ENCODE assay signal across 19 cellular contexts in genomic region chr17:50174444-50174843, GRCh38. TPM values are rescaled to one million over a fixed set of nuclear protein-coding genes. Genes with fewer than 3 reads are reported as not detected.
DNase-seq lines count a peak whose midpoint lies in the region; ATAC-seq, FAIRE-seq and TF ChIP-seq lines count a peak whose summit lies in the region.
"Had no signal": no experiment of that assay in that cellular context is flagged by ENCODE, and none has a peak within 500 bp of the region (broad histone marks: within the 10 kb centered on the region; RNA-seq: fewer than 3 reads in every experiment).

No MANE protein-coding gene starts in this region.

- H3K27ac Mint-ChIP-seq in nephron, result peak overlapping the region; percentile 15 to 100 (median 99)
- H3K27ac Mint-ChIP-seq: activated CD8-positive, alpha-beta memory T cell treated with anti-CD3 and anti-CD28 coated beads, Interleukin-2, amount 10 ng/mL, durations not matched to agents 7 days and 5 days; CD14-positive monocyte; dendritic cell treated with granulocyte-macrophage colony-stimulating factor and Interleukin-4, amounts not matched to agents 40 ng/mL and 50 ng/mL, for 4 days; T-cell had no signal

- 75 to 82% (median 78%) methylated on average over 6 of the region's 6 CpGs for WGBS in adrenal gland, 4 donors

- no peaks in the 10 kb centered on the region for H3K79me2 ChIP-seq in endothelial cell of umbilical vein (ENCODE audit: control insufficient read depth, insufficient read depth, low read length)

- no peaks in the 10 kb centered on the region for H3K36me3 Mint-ChIP-seq in nephron (ENCODE audit: low read depth)
- H3K36me3 Mint-ChIP-seq: activated CD8-positive, alpha-beta memory T cell treated with anti-CD3 and anti-CD28 coated beads, Interleukin-2, amount 10 ng/mL, durations not matched to agents 7 days and 5 days; CD14-positive monocyte; T-cell had no signal

- H3K9me3 ChIP-seq in AG04450 (ENCODE audit: control insufficient read depth, insufficient read depth, low read length) (no peaks in the 10 kb centered on the region; the same call in 1 of the 2 replicates), endothelial cell of umbilical vein (replicated peaks; ENCODE audit: control insufficient read depth, insufficient read depth, low read length) (no peaks in the 10 kb centered on the region), adrenal gland (replicated peaks in 1 of 3) (no peaks in the 10 kb centered on the region)
- H3K9me3 ChIP-seq: breast epithelium had no signal

- H2AFZ ChIP-seq in endothelial cell of umbilical vein (ENCODE audit: low read depth, low read length), result no peak overlapping the region

- no peak for TF ChIP-seq POLR2A in endothelial cell of umbilical vein (IDR thresholded peaks at IDR 0.05; ENCODE audit: low read depth, low read length)
- TF ChIP-seq POLR2A in adrenal gland (IDR thresholded peaks at IDR 0.05), result no peak

- dilution Hi-C loops in endothelial cell of umbilical vein (cut with MboI; ENCODE audit: extremely low pct_ligation_motif_present, low sequenced_read_pairs), result no loop called here

- POLR2A ChIA-PET in AG04450 (lab: Yijun Ruan, JAX), result interaction anchor here (0.9 to 6.8 kb wide), 6 partner anchors 12 to 99 kb away, joined by 3 to 97 read pairs (median 6); partner anchors contain the start of gene COL1A1
- POLR2A ChIA-PET in endothelial cell of umbilical vein (lab: Charles Lee), result no interaction called here

- H3K4me3 ChIP-seq in AG04450 (ENCODE audit: low read depth, low read length), result no peak overlapping the region
- H3K4me3 ChIP-seq in endothelial cell of umbilical vein (replicated peaks in 1 of 3; ENCODE audit: insufficient read depth in 1 of 3, low read depth in 1 of 3, low read length in 3 of 3), result no peak overlapping the region
- no peak overlapping the region for H3K4me3 ChIP-seq in adrenal gland
- H3K4me3 ChIP-seq: breast epithelium had no signal

- H3K4me1 ChIP-seq in endothelial cell of umbilical vein (ENCODE audit: control insufficient read depth, extremely low read depth, insufficient read depth, low read length) (peaks cover 16% of the 10 kb centered on the region), adrenal gland (replicated peaks in 1 of 2) (peaks cover 12 to 15% of the 10 kb centered on the region in 2 donors)

- H3K27me3 Mint-ChIP-seq in nephron (ENCODE audit: low read depth), result no peaks in the 10 kb centered on the region
- H3K27me3 Mint-ChIP-seq: T-cell had no signal

- peaks cover 57% of the 10 kb centered on the region for H3K4me1 Mint-ChIP-seq in nephron

- no peak for ATAC-seq in GM19467 (IDR thresholded peaks at IDR 0.05; ENCODE audit: unreplicated experiment)
- ATAC-seq: activated CD8-positive, alpha-beta memory T cell treated with anti-CD3 and anti-CD28 coated beads, Interleukin-2, amount 10 ng/mL, durations not matched to agents 7 days and 5 days; T-cell had no signal

- H3K4me3 Mint-ChIP-seq in nephron, result no peak overlapping the region
- H3K4me3 Mint-ChIP-seq: activated CD8-positive, alpha-beta memory T cell treated with anti-CD3 and anti-CD28 coated beads, Interleukin-2, amount 10 ng/mL, durations not matched to agents 7 days and 5 days; CD14-positive monocyte; dendritic cell treated with granulocyte-macrophage colony-stimulating factor and Interleukin-4, amounts not matched to agents 40 ng/mL and 50 ng/mL, for 4 days; T-cell had no signal

- H3K27ac ChIP-seq in AG04450 (ENCODE audit: low read depth, low read length) (peak overlapping the region; percentile 98), endothelial cell of umbilical vein (ENCODE audit: insufficient read depth, low read depth, low read length) (no peak overlapping the region), adrenal gland (no peak overlapping the region)

- H3K9me1 ChIP-seq in endothelial cell of umbilical vein (replicated peaks; ENCODE audit: control insufficient read depth, extremely low read depth, insufficient read depth, low read length), result no peaks in the 10 kb centered on the region

- no peak overlapping the region for H3K9ac ChIP-seq in endothelial cell of umbilical vein (replicated peaks; ENCODE audit: extremely low read depth, insufficient read depth, low read length)

- CTCF ChIA-PET in AG04450 (lab: Charles Lee) (interaction anchor here (1.1 to 4.4 kb wide), 4 partner anchors 13 to 123 kb away, joined by 4 to 22 read pairs (median 6); no protein-coding TSS in a partner anchor), endothelial cell of umbilical vein (lab: Charles Lee) (interaction anchor here (0.9 to 8.8 kb wide), 6 partner anchors 8 to 124 kb away, joined by 3 to 234 read pairs (median 4); partner anchors contain the start of gene COL1A1)

- FAIRE-seq in endothelial cell of umbilical vein (lab: Jason Lieb, UNC), result peak; percentile 86
- FAIRE-seq: H54 had no signal

- DNase-seq in AG04450 (ENCODE audit: low read depth, low spot score), result no peak
- no peak for DNase-seq in endothelial cell of umbilical vein (ENCODE audit: low read depth, low spot score)
- no peak for DNase-seq in NCI-H524 (lab: John Stamatoyannopoulos, UW)
- DNase-seq in adrenal gland, result no peak
- DNase-seq: activated CD4-positive, alpha-beta T cell treated with anti-CD3 and anti-CD28 coated beads for 4 hours; activated CD8-positive, alpha-beta memory T cell treated with anti-CD3 and anti-CD28 coated beads, Interleukin-2, amount 10 ng/mL, durations not matched to agents 7 days and 5 days; foreskin melanocyte; NCI-H1092 treated with DMSO at 0.1 percent for 48 hours; NCI-H2081; SHP77; T-cell had no signal

- H3K36me3 ChIP-seq in endothelial cell of umbilical vein (ENCODE audit: control insufficient read depth in 2 of 2, extremely low read depth in 1 of 2, insufficient read depth in 2 of 2, low read length in 2 of 2) (no peaks in the 10 kb centered on the region), adrenal gland (replicated peaks in 1 of 2) (no peaks in the 10 kb centered on the region)
- H3K36me3 ChIP-seq: breast epithelium had no signal

- no peaks in the 10 kb centered on the region for H3K27me3 ChIP-seq in AG04450 (ENCODE audit: control insufficient read depth, insufficient read depth, low read length)
- H3K27me3 ChIP-seq in endothelial cell of umbilical vein (ENCODE audit: control insufficient read depth in 2 of 2, insufficient read depth in 2 of 2, low read length in 2 of 2), result no peaks in the 10 kb centered on the region
- no peaks in the 10 kb centered on the region for H3K27me3 ChIP-seq in adrenal gland
- H3K27me3 ChIP-seq: breast epithelium had no signal

- H3K9me3 Mint-ChIP-seq in nephron, result no peaks in the 10 kb centered on the region
- H3K9me3 Mint-ChIP-seq: dendritic cell treated with granulocyte-macrophage colony-stimulating factor and Interleukin-4, amounts not matched to agents 40 ng/mL and 50 ng/mL, for 4 days; T-cell had no signal

- intact Hi-C loops in endothelial cell of umbilical vein (cut with micrococcal nuclease), result no loop called here
- intact Hi-C loops in adrenal gland (cut with DNase I), result no loop called here

- H4K20me1 ChIP-seq in endothelial cell of umbilical vein (replicated peaks; ENCODE audit: control insufficient read depth, extremely low read depth, insufficient read depth, low read length), result no peaks in the 10 kb centered on the region

- BruUV-seq in endothelial cell of umbilical vein (replicated peaks; lab: Mats Ljungman, UMichigan), result no TSS peak

- no peak for TF ChIP-seq CTCF in AG04450 (IDR thresholded peaks at IDR 0.05; ENCODE audit: low read depth, low read length)
- TF ChIP-seq CTCF in endothelial cell of umbilical vein (IDR thresholded peaks at IDR 0.05; ENCODE audit: extremely low read depth in 1 of 2, insufficient read depth in 1 of 2, low read depth in 1 of 2, low read length in 2 of 2), result no peak
- no peak for TF ChIP-seq CTCF in nephron (IDR thresholded peaks at IDR 0.05; ENCODE audit: unreplicated experiment in 3 of 3)
- TF ChIP-seq CTCF in adrenal gland (IDR thresholded peaks at IDR 0.05), result no peak

- no peak overlapping the region for H3K4me2 ChIP-seq in endothelial cell of umbilical vein (ENCODE audit: insufficient read depth, low read length)

RNA-seq across cellular contexts. Expression of gene SGCA, which starts 8.6 kb away (rescaled TPM):
- 0.16 and 0.21 TPM in 2 replicates for polyA plus RNA-seq in AG04450 (2011; rRNA removed)
- not detected in 2 replicates for polyA minus RNA-seq in AG04450 (2011; rRNA and poly(A)+ RNA removed)
- total RNA-seq in endothelial cell of umbilical vein, result not detected in 2 replicates
- polyA plus RNA-seq in endothelial cell of umbilical vein, result not detected in 2 replicates
- not detected in 2 replicates for polyA plus RNA-seq in endothelial cell of umbilical vein (2011; cell fraction: cytosol; rRNA removed)
- not detected in 2 replicates for polyA plus RNA-seq in endothelial cell of umbilical vein (2011; cell fraction: nucleus; rRNA removed)
- polyA plus RNA-seq in endothelial cell of umbilical vein (2012), result not detected in 2 replicates
- polyA minus RNA-seq in endothelial cell of umbilical vein, result not detected in 2 replicates
- polyA minus RNA-seq in endothelial cell of umbilical vein (2011; cell fraction: cytosol; rRNA and poly(A)+ RNA removed), result not detected
- polyA minus RNA-seq in endothelial cell of umbilical vein (2011; cell fraction: nucleus; rRNA and poly(A)+ RNA removed), result not detected in 2 replicates
- total RNA-seq in adrenal gland, result 1 to 10 TPM in 3 of 8 donors, under 1 TPM in 2, not detected in 3; 0.28 to 3.0 (median 1.2) TPM
- polyA plus RNA-seq in adrenal gland, result 1 to 10 TPM in 2 of 3 donors, not detected in 1; 5.2 to 5.5 TPM
- total RNA-seq: mononuclear cell, renal cortical epithelial cell had no signal

RNA-seq across cellular contexts. Expression of gene PPP1R9B, which starts 24.0 kb away (rescaled TPM):
- polyA plus RNA-seq in AG04450 (2011; rRNA removed), result 17.6 and 18.2 TPM in 2 replicates
- polyA minus RNA-seq in AG04450 (2011; rRNA and poly(A)+ RNA removed), result 35.7 and 42.5 TPM in 2 replicates
- total RNA-seq in endothelial cell of umbilical vein, result 58.3 and 60.2 TPM in 2 replicates
- 17.7 and 20.1 TPM in 2 replicates for polyA plus RNA-seq in endothelial cell of umbilical vein
- 16.0 and 16.9 TPM in 2 replicates for polyA plus RNA-seq in endothelial cell of umbilical vein (2011; cell fraction: cytosol; rRNA removed)
- polyA plus RNA-seq in endothelial cell of umbilical vein (2011; cell fraction: nucleus; rRNA removed), result 34.5 and 47.2 TPM in 2 replicates
- polyA plus RNA-seq in endothelial cell of umbilical vein (2012), result 29.3 and 35.0 TPM in 2 replicates
- 19.7 and 28.9 TPM in 2 replicates for polyA minus RNA-seq in endothelial cell of umbilical vein
- polyA minus RNA-seq in endothelial cell of umbilical vein (2011; cell fraction: cytosol; rRNA and poly(A)+ RNA removed), result 23.5 TPM
- polyA minus RNA-seq in endothelial cell of umbilical vein (2011; cell fraction: nucleus; rRNA and poly(A)+ RNA removed), result 7.6 and 14.2 TPM in 2 replicates
- 10 to 100 TPM; 43.9 to 87.0 (median 62.0) TPM for total RNA-seq in adrenal gland
- polyA plus RNA-seq in adrenal gland, result 100 to 1,000 TPM in 1 of 3 donors, 10 to 100 TPM in 2; 21.8 to 128 (median 27.2) TPM

RNA-seq across cellular contexts. Expression of gene COL1A1, which starts 27.0 kb away (rescaled TPM):
- polyA plus RNA-seq in AG04450 (2011; rRNA removed) (1,356 and 3,120 TPM in 2 replicates), endothelial cell of umbilical vein (0.02 and 0.07 TPM in 2 replicates), adrenal gland (100 to 1,000 TPM in 1 of 3 donors, 10 to 100 TPM in 2; 39.6 to 101 (median 40.1) TPM)
- polyA minus RNA-seq in AG04450 (2011; rRNA and poly(A)+ RNA removed), result 2,155 and 4,267 TPM in 2 replicates
- total RNA-seq in endothelial cell of umbilical vein (0.07 and 0.23 TPM in 2 replicates), adrenal gland (100 to 1,000 TPM in 4 of 8 donors, 10 to 100 TPM in 4; 50.2 to 263 (median 105) TPM)
- polyA plus RNA-seq in endothelial cell of umbilical vein (2011; cell fraction: cytosol; rRNA removed), result 0.09 and 0.27 TPM in 2 replicates
- polyA plus RNA-seq in endothelial cell of umbilical vein (2011; cell fraction: nucleus; rRNA removed), result 0.34 and 2.0 TPM in 2 replicates
- polyA plus RNA-seq in endothelial cell of umbilical vein (2012), result 0.35 and 2.1 TPM in 2 replicates
- 0.19 and 0.38 TPM in 2 replicates for polyA minus RNA-seq in endothelial cell of umbilical vein
- polyA minus RNA-seq in endothelial cell of umbilical vein (2011; cell fraction: cytosol; rRNA and poly(A)+ RNA removed), result 18.7 TPM
- polyA minus RNA-seq in endothelial cell of umbilical vein (2011; cell fraction: nucleus; rRNA and poly(A)+ RNA removed), result 0.14 and 1.6 TPM in 2 replicates
- polyA plus RNA-seq: CD14-positive monocyte had no signal

RNA-seq across cellular contexts. Expression of gene SAMD14, which starts 44.5 kb away (rescaled TPM):
- 3.5 and 5.3 TPM in 2 replicates for polyA plus RNA-seq in AG04450 (2011; rRNA removed)
- polyA minus RNA-seq in AG04450 (2011; rRNA and poly(A)+ RNA removed), result 3.8 and 6.4 TPM in 2 replicates
- total RNA-seq in endothelial cell of umbilical vein, result 15.6 and 16.1 TPM in 2 replicates
- polyA plus RNA-seq in endothelial cell of umbilical vein, result 6.8 and 9.6 TPM in 2 replicates
- 3.5 and 5.3 TPM in 2 replicates for polyA plus RNA-seq in endothelial cell of umbilical vein (2011; cell fraction: cytosol; rRNA removed)
- polyA plus RNA-seq in endothelial cell of umbilical vein (2011; cell fraction: nucleus; rRNA removed), result 18.2 and 24.4 TPM in 2 replicates
- polyA plus RNA-seq in endothelial cell of umbilical vein (2012), result 6.7 and 12.8 TPM in 2 replicates
- 5.2 and 7.0 TPM in 2 replicates for polyA minus RNA-seq in endothelial cell of umbilical vein
- not detected for polyA minus RNA-seq in endothelial cell of umbilical vein (2011; cell fraction: cytosol; rRNA and poly(A)+ RNA removed)
- 5.3 and 9.3 TPM in 2 replicates for polyA minus RNA-seq in endothelial cell of umbilical vein (2011; cell fraction: nucleus; rRNA and poly(A)+ RNA removed)
- total RNA-seq in adrenal gland, result 10 to 100 TPM in 1 of 8 donors, 1 to 10 TPM in 7; 1.3 to 12.6 (median 4.0) TPM
- 10 to 100 TPM in 1 of 3 donors, 1 to 10 TPM in 2; 1.1 to 11.0 (median 3.0) TPM for polyA plus RNA-seq in adrenal gland
- polyA plus RNA-seq: CD14-positive monocyte had no signal

Comparison
In these comparisons a context has a peak if more than half of its experiments do, and no peak if none do; other contexts are left out.
1. RNA of gene COL1A1, which starts 27.0 kb away (polyA plus RNA-seq): 1,356 to 3,120 TPM in AG04450 and 39.6 to 101 TPM in adrenal gland; 0.02 to 2.1 TPM in endothelial cell of umbilical vein; every median in the first group is over 10 times any median in the second.